Comparison of ENCODE assay signal across 15 cellular contexts in the genomic region with DNA sequence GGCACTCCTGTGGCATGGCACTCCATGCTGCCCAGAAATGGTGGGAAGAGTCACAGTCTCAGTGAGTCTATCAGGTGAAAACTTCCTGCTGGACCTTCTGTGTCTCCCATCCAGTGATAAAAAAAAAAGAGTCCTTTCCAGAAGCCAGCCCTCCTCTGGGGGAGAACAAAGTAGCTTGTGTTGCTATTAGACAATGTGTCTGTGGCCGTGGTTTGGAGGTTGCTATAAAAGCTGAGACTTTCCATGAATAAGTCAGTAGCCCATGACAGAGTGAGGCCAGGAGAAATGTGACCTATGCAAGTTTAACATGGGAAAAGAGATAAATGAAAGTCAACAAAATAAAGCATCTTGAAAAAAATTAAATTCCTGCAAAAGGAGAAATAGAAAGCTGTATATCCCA.
DNase-seq lines count a peak whose midpoint lies in the region; FAIRE-seq and TF ChIP-seq lines count a peak whose summit lies in the region.
"Had no signal": no experiment of that assay in that cellular context is flagged by ENCODE, and none has a peak within 500 bp of the region (broad histone marks: within the 10 kb centered on the region; RNA-seq: fewer than 3 reads in every experiment).

No MANE protein-coding gene starts in this region.

- H3K23ac ChIP-seq in H9 (ENCODE audit: insufficient read length, low read depth, low read length): no peak overlapping the region

- WGBS in H9 (ENCODE audit: extremely low coverage, insufficient read length, low lambda C conversion rate): no CpG with 5 or more reads among the region's 1 CpG

- no peak overlapping the region for H2AK5ac ChIP-seq in H9 (ENCODE audit: insufficient read length, low read length)

- H3K4me1 ChIP-seq in H9 (ENCODE audit: insufficient read depth, low read length): no peaks in the 10 kb centered on the region; the same call in 1 of the 2 replicates
- H3K4me1 ChIP-seq in astrocyte (ENCODE audit: insufficient read depth, low read length): no peaks in the 10 kb centered on the region
- H3K4me1 ChIP-seq: Caco-2 had no signal

- H3K4me1 Mint-ChIP-seq in H9: no peaks in the 10 kb centered on the region
- H3K4me1 Mint-ChIP-seq in astrocyte (ENCODE audit: low read depth, unreplicated experiment): no peaks in the 10 kb centered on the region
- H3K4me1 Mint-ChIP-seq: CD14-positive monocyte, GM23338, IgD-negative memory B cell had no signal

- no peak overlapping the region for H4K91ac ChIP-seq in H9 (ENCODE audit: insufficient read length, low read depth, low read length)

- no peak overlapping the region for H3K4ac ChIP-seq in H9 (ENCODE audit: low read depth, low read length)

- H3K27me3 ChIP-seq in H9 (ENCODE audit: insufficient read depth, low read length) (no peaks in the 10 kb centered on the region), astrocyte (ENCODE audit: insufficient read depth, low read length) (no peaks in the 10 kb centered on the region)

- no peak overlapping the region for H3K56ac ChIP-seq in H9 (ENCODE audit: insufficient read length, low read depth, low read length)

- H2BK15ac ChIP-seq in H9 (ENCODE audit: low read depth, low read length): 0 out of 2 replicates have a peak overlapping the region, but pooled peaks have one; percentile 31

- H3K27ac Mint-ChIP-seq in H9 (no peak overlapping the region), astrocyte (ENCODE audit: unreplicated experiment) (no peak overlapping the region)
- H3K27ac Mint-ChIP-seq: CD14-positive monocyte; CD8-positive, alpha-beta T cell; GM23338; IgD-negative memory B cell had no signal

- no peak overlapping the region for H3K14ac ChIP-seq in H9 (ENCODE audit: insufficient read depth, low read length)

- H3K4me2 ChIP-seq in H9 (ENCODE audit: insufficient read depth, insufficient read length, low read length) (no peak overlapping the region), astrocyte (ENCODE audit: low read length) (no peak overlapping the region)
- H3K4me2 ChIP-seq: GM23338 had no signal

- H3K27ac ChIP-seq in H9 (ENCODE audit: insufficient read length, low read depth, low read length) (no peak overlapping the region), astrocyte (ENCODE audit: low read depth, low read length) (no peak overlapping the region)

- no peak overlapping the region for H2BK120ac ChIP-seq in H9 (ENCODE audit: low read depth, low read length, poor library complexity, severe bottlenecking)

- H2BK20ac ChIP-seq in H9 (ENCODE audit: low read depth, low read length, poor library complexity, severe bottlenecking): no peak overlapping the region

- H3T11ph ChIP-seq in H9 (ENCODE audit: low read length): no peak overlapping the region

- no peaks in the 10 kb centered on the region for H3K23me2 ChIP-seq in H9 (ENCODE audit: insufficient read length, low read depth, low read length, poor library complexity, severe bottlenecking)

- H2AFZ ChIP-seq in H9 (ENCODE audit: low read length) (no peak overlapping the region), astrocyte (ENCODE audit: low read depth, low read length) (peak overlapping the region; percentile 10)

- no peak overlapping the region for H3K18ac ChIP-seq in H9 (ENCODE audit: insufficient read length, low read depth, low read length)

- no peak overlapping the region for H3K4me3 ChIP-seq in astrocyte (ENCODE audit: insufficient read depth, low read depth, low read length)
- H3K4me3 ChIP-seq: GM23338 had no signal

- DNase-seq in H9 (no peak), astrocyte (ENCODE audit: low read depth) (no peak), kidney tubule cell (ENCODE audit: low spot score) (peak; percentile 70), NCI-H2107 treated with DMSO at 0.1 percent for 48 hours (lab: John Stamatoyannopoulos, UW; ENCODE audit: unreplicated experiment) (no peak), NCI-H2029 (lab: John Stamatoyannopoulos, UW) (no peak), mucosa of gallbladder (ENCODE audit: low spot score) (no peak), NCI-H1105 treated with DMSO at 0.1 percent for 48 hours (lab: John Stamatoyannopoulos, UW) (no peak)
- DNase-seq: Caco-2; CD8-positive, alpha-beta T cell; DMS 273 treated with DMSO at 0.1 percent for 48 hours; H7 had no signal

- no peaks in the 10 kb centered on the region for H3K36me3 ChIP-seq in astrocyte (ENCODE audit: insufficient read depth, low read length)

- H3K27me3 Mint-ChIP-seq in H9 (ENCODE audit: low read depth) (no peaks in the 10 kb centered on the region), astrocyte (ENCODE audit: low read depth, unreplicated experiment) (no peaks in the 10 kb centered on the region)
- H3K27me3 Mint-ChIP-seq: IgD-negative memory B cell had no signal

- no peak for TF ChIP-seq CTCF in H9 (conservative IDR thresholded peaks at IDR 0.05)
- no peak for TF ChIP-seq CTCF in astrocyte (IDR thresholded peaks at IDR 0.05; ENCODE audit: insufficient read depth, low read depth, low read length)

- FAIRE-seq in astrocyte (lab: Jason Lieb, UNC): no peak
- FAIRE-seq: A204.1 had no signal

- H3K9me3 Mint-ChIP-seq in H9 (peaks cover 2 to 3% of the 10 kb centered on the region in 2 experiments; a peak in 2 of 5 replicates), astrocyte (ENCODE audit: unreplicated experiment) (no peaks in the 10 kb centered on the region)

- H4K20me1 ChIP-seq in H9 (ENCODE audit: control insufficient read depth, insufficient read depth, insufficient read length) (no peaks in the 10 kb centered on the region), astrocyte (ENCODE audit: insufficient read depth, low read length) (no peaks in the 10 kb centered on the region)

- no peak overlapping the region for H4K5ac ChIP-seq in H9 (ENCODE audit: insufficient read length, low read depth, low read length)

- H3K4me3 Mint-ChIP-seq in H9 (no peak overlapping the region), astrocyte (ENCODE audit: unreplicated experiment) (no peak overlapping the region)
- H3K4me3 Mint-ChIP-seq: CD14-positive monocyte; CD8-positive, alpha-beta T cell; GM23338; IgD-negative memory B cell had no signal

- H3K79me1 ChIP-seq in H9 (ENCODE audit: insufficient read depth, low read depth, low read length, poor library complexity, severe bottlenecking): no peaks in the 10 kb centered on the region

- H4K8ac ChIP-seq in H9 (replicated peaks; ENCODE audit: insufficient read length, low read depth, low read length): peak overlapping the region; percentile 2

- H3K9me3 ChIP-seq in H9 (ENCODE audit: control insufficient read depth, low read depth, low read length): no peaks in the 10 kb centered on the region
- H3K9me3 ChIP-seq in astrocyte (ENCODE audit: insufficient read depth, low read depth, low read length): no peaks in the 10 kb centered on the region
- H3K9me3 ChIP-seq: Caco-2 had no signal

- no peak overlapping the region for H2BK5ac ChIP-seq in H9 (ENCODE audit: insufficient read length, low read length)

- H2BK12ac ChIP-seq in H9 (ENCODE audit: insufficient read length, low read depth, low read length): no peak overlapping the region

- H3K36me3 Mint-ChIP-seq in H9 (ENCODE audit: insufficient read depth in 1 of 3, low read depth in 3 of 3) (no peaks in the 10 kb centered on the region; a peak in 1 of 7 replicates), astrocyte (ENCODE audit: low read depth, unreplicated experiment) (no peaks in the 10 kb centered on the region)
- H3K36me3 Mint-ChIP-seq: CD14-positive monocyte; CD8-positive, alpha-beta T cell; IgD-negative memory B cell had no signal

- H3K9ac ChIP-seq in H9 (ENCODE audit: extremely low read depth, insufficient read length, low read length): no peak overlapping the region
- H3K9ac ChIP-seq in astrocyte (ENCODE audit: low read length): no peak overlapping the region

- no peaks in the 10 kb centered on the region for H3K79me2 ChIP-seq in H9 (ENCODE audit: insufficient read depth, low read length)
- no peaks in the 10 kb centered on the region for H3K79me2 ChIP-seq in astrocyte (ENCODE audit: insufficient read depth, low read length)
